In the genomic region with DNA sequence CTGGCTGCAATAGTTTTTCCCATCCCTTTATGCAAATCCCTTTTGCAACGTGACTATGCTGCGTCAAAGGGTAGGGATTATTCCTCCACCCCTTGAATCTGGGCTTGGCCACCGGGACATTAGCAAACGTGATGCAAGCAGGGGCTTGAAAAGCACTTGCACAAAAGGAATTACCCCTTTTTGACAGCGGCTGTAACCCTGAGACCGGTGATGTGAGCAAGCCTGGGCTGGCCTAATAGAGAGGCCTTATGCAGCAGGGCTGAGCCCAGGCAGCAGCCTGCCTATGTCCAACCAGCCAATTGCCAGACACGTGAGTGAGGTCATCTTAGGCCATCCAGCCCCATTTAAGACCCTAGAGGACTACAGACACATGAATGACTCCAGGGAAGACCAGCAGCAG, we compare ENCODE assay signal across 20 cellular contexts. TPM values are rescaled to one million over a fixed set of nuclear protein-coding genes. Genes with fewer than 3 reads are reported as not detected.
DNase-seq lines count a peak whose midpoint lies in the region; FAIRE-seq and TF ChIP-seq lines count a peak whose summit lies in the region.
"Had no signal": no experiment of that assay in that cellular context is flagged by ENCODE, and none has a peak within 500 bp of the region (broad histone marks: within the 10 kb centered on the region; RNA-seq: fewer than 3 reads in every experiment).

No MANE protein-coding gene starts in this region.

- peak overlapping the region; percentile 59 for H3K27ac Mint-ChIP-seq in nephron progenitor cell

- H3K36me3 ChIP-seq in BE2C: no peaks in the 10 kb centered on the region
- no peaks in the 10 kb centered on the region for H3K36me3 ChIP-seq in mammary epithelial cell (ENCODE audit: insufficient read depth, low read length)
- H3K36me3 ChIP-seq: brain microvascular endothelial cell, lower lobe of right lung, SJCRH30 had no signal

- peak overlapping the region; percentile 82 for H2AFZ ChIP-seq in mammary epithelial cell (ENCODE audit: low read depth, low read length)

- FAIRE-seq in RCC 7860 (lab: Jason Lieb, UNC): no peak
- FAIRE-seq: G401.6, GM12891 had no signal

- no peaks in the 10 kb centered on the region for H3K79me2 ChIP-seq in mammary epithelial cell (ENCODE audit: insufficient read depth, low read length)

- no peaks in the 10 kb centered on the region for H3K9me3 ChIP-seq in BE2C
- no peaks in the 10 kb centered on the region for H3K9me3 ChIP-seq in mammary epithelial cell (replicated peaks; ENCODE audit: insufficient read depth, low read length)
- H3K9me3 ChIP-seq: SJCRH30 had no signal

- TF ChIP-seq CTCF in BE2C (IDR thresholded peaks at IDR 0.05; ENCODE audit: low read depth, low read length) (no peak), mammary epithelial cell (conservative IDR thresholded peaks at IDR 0.05 in 1 of 2, IDR thresholded peaks at IDR 0.05 in 1 of 2; ENCODE audit: extremely low read depth in 1 of 2, insufficient read depth in 1 of 2, low read depth in 1 of 2, low read length in 2 of 2) (no peak), nephron progenitor cell (IDR thresholded peaks at IDR 0.05) (no peak)

- 4% methylated on average over 7 of the region's 7 CpGs for WGBS in mammary epithelial cell (ENCODE audit: low coverage, missing lambda C conversion rate)

- H3K9me3 Mint-ChIP-seq in nephron progenitor cell: peaks cover 32% of the 10 kb centered on the region
- H3K9me3 Mint-ChIP-seq: naive thymus-derived CD8-positive, alpha-beta T cell; stimulated activated naive CD8-positive, alpha-beta T cell treated with anti-CD3 and anti-CD28 coated beads, Interleukin-15, amount 100 ng/mL, for 72 hours had no signal

- H3K4me3 Mint-ChIP-seq in nephron progenitor cell: no peak overlapping the region
- H3K4me3 Mint-ChIP-seq: activated naive CD8-positive, alpha-beta T cell treated with anti-CD3 and anti-CD28 coated beads, Interleukin-2, amount 10 ng/mL, durations not matched to agents 7 days and 5 days had no signal

- H3K27ac ChIP-seq in mammary epithelial cell (ENCODE audit: insufficient read depth, low read depth, low read length): peak overlapping the region; percentile 83
- H3K27ac ChIP-seq: brain microvascular endothelial cell, lower lobe of right lung, SJCRH30 had no signal

- H3K4me3 ChIP-seq in BE2C (ENCODE audit: low read depth, low read length) (no peak overlapping the region), mammary epithelial cell (replicated peaks in 1 of 3; ENCODE audit: insufficient read depth in 1 of 3, low read depth in 2 of 3, low read length in 3 of 3) (peak overlapping the region in 2 of 3 experiments; percentile 19 to 23)
- H3K4me3 ChIP-seq: lower lobe of right lung, SJCRH30 had no signal

- BruUV-seq in mammary epithelial cell (replicated peaks; lab: Mats Ljungman, UMichigan): no TSS peak

- H3K4me1 Mint-ChIP-seq in nephron progenitor cell: peaks cover 8% of the 10 kb centered on the region

- CTCF ChIA-PET in mammary epithelial cell (lab: Charles Lee; ENCODE audit: low non-redundant PET): no interaction called here

- H3K27me3 Mint-ChIP-seq in nephron progenitor cell (ENCODE audit: low read depth, poor library complexity): no peaks in the 10 kb centered on the region
- H3K27me3 Mint-ChIP-seq: activated naive CD8-positive, alpha-beta T cell treated with anti-CD3 and anti-CD28 coated beads, Interleukin-2, amount 10 ng/mL, durations not matched to agents 7 days and 5 days; stimulated activated naive CD8-positive, alpha-beta T cell treated with anti-CD3 and anti-CD28 coated beads, Interleukin-15, amount 100 ng/mL, for 72 hours had no signal

- no peaks in the 10 kb centered on the region for H3K4me1 ChIP-seq in BE2C
- peaks cover 27% of the 10 kb centered on the region for H3K4me1 ChIP-seq in mammary epithelial cell (ENCODE audit: insufficient read depth, low read length)
- H3K4me1 ChIP-seq: lower lobe of right lung, SJCRH30 had no signal

- intact Hi-C loops in mammary epithelial cell (cut with micrococcal nuclease): loop anchor here (2.0 kb wide), 1 partner anchor 30 kb away; the partner anchor contains the start of gene PAFAH1B1

- H3K4me2 ChIP-seq in mammary epithelial cell (ENCODE audit: insufficient read depth, low read depth, low read length): peak overlapping the region; percentile 76

- in situ Hi-C loops in mammary epithelial cell (cut with MboI; ENCODE audit: low sequenced_read_pairs in 2 of 2): no loop called here

- H3K27me3 ChIP-seq in BE2C (no peaks in the 10 kb centered on the region), mammary epithelial cell (ENCODE audit: insufficient read depth, low read length) (no peaks in the 10 kb centered on the region)
- H3K27me3 ChIP-seq: brain microvascular endothelial cell, SJCRH30 had no signal

- peak overlapping the region; percentile 71 for H3K9ac ChIP-seq in mammary epithelial cell (ENCODE audit: insufficient read depth, low read length)

- DNase-seq in BE2C: peak; percentile 16
- DNase-seq in HPDE6-E6E7 (ENCODE audit: extremely low spot score): peak; percentile 88
- peak; percentile 95 for DNase-seq in mammary epithelial cell
- no peak for DNase-seq in nephron progenitor cell
- no peak for DNase-seq in pons (ENCODE audit: low spot score)
- DNase-seq in RCC 7860 (ENCODE audit: low spot score): no peak
- DNase-seq in CD1c-positive myeloid dendritic cell (ENCODE audit: extremely low spot score): no peak
- no peak for DNase-seq in activated CD4-positive, alpha-beta T cell treated with anti-CD3 and anti-CD28 coated beads, Interleukin-2, amount 50 U/mL, for 4 hours
- DNase-seq: activated CD4-positive, CD25-positive, alpha-beta regulatory T cell; activated naive CD8-positive, alpha-beta T cell treated with anti-CD3 and anti-CD28 coated beads, Interleukin-2, amount 10 ng/mL, durations not matched to agents 7 days and 5 days; brain microvascular endothelial cell; lower lobe of right lung; MV-4-11; NCI-H345; SJCRH30; stimulated activated CD4-positive, alpha-beta T cell treated with anti-CD3 and anti-CD28 coated beads, Interleukin-15, amount 100 ng/mL, for 24 hours; stimulated activated naive CD8-positive, alpha-beta T cell treated with anti-CD3 and anti-CD28 coated beads, Interleukin-15, amount 100 ng/mL, for 72 hours had no signal

- dilution Hi-C loops in mammary epithelial cell (cut with HindIII; ENCODE audit: low sequenced_read_pairs): no loop called here

- no peaks in the 10 kb centered on the region for H3K36me3 Mint-ChIP-seq in nephron progenitor cell (ENCODE audit: low read depth)
- H3K36me3 Mint-ChIP-seq: activated naive CD8-positive, alpha-beta T cell treated with anti-CD3 and anti-CD28 coated beads, Interleukin-2, amount 10 ng/mL, durations not matched to agents 7 days and 5 days; naive thymus-derived CD8-positive, alpha-beta T cell had no signal

- H4K20me1 ChIP-seq in mammary epithelial cell (ENCODE audit: insufficient read depth, low read length): no peaks in the 10 kb centered on the region

RNA-seq across cellular contexts. Expression of gene PAFAH1B1, which starts 30.4 kb away (rescaled TPM):
- polyA plus RNA-seq in BE2C (2012; ENCODE audit: insufficient read depth, insufficient read length, low read depth): 61.7 TPM
- total RNA-seq in mammary epithelial cell: 100 to 1,000 TPM in 1 of 2 donors, 10 to 100 TPM in 1; 87.0 to 191 TPM
- polyA plus RNA-seq in mammary epithelial cell: 64.4 TPM
- 224 TPM for polyA minus RNA-seq in mammary epithelial cell

RNA-seq across cellular contexts. Expression of gene METTL16, which starts 51.4 kb away (rescaled TPM):
- 39.7 TPM for polyA plus RNA-seq in BE2C (2012; ENCODE audit: insufficient read depth, insufficient read length, low read depth)
- total RNA-seq in mammary epithelial cell: 10 to 100 TPM; 15.2 to 28.0 TPM
- 13.5 TPM for polyA plus RNA-seq in mammary epithelial cell
- polyA minus RNA-seq in mammary epithelial cell: 29.0 TPM

Comparison
In these comparisons a context has a peak if more than half of its experiments do, and no peak if none do; other contexts are left out.
1. DNase-seq: peak in BE2C (single experiment), HPDE6-E6E7 (single experiment) and mammary epithelial cell (single experiment); none in nephron progenitor cell (single experiment), pons (single experiment), RCC 7860 (single experiment), CD1c-positive myeloid dendritic cell (single experiment) and activated CD4-positive, alpha-beta T cell treated with anti-CD3 and anti-CD28 coated beads, Interleukin-2, amount 50 U/mL, for 4 hours (0 of 2).